ENCODE assay signal across 8 cellular contexts in the genomic region with DNA sequence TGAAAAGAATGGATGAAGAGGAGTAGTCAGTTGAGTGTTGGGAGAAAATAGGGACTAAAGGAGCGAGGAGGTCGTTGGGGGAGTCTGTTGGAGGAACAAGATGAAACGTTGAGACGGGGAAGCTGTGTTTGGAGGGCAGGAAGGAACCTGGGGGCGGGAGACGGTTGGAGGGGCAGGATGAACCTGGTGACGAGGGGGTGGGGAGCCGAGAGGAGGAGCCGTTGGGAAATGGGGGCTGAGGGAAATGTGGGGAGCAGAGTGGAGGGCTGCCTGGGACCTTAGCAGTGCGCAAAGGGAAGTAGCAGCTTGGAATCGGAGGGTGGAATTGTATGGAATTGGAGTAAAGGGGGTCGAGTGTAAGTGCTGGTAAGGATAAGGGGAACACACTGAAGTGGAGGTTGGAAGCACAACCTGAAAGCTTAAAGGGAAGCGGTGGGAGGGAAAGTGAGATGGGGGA. TPM values are rescaled to one million over a fixed set of nuclear protein-coding genes. Genes with fewer than 3 reads are reported as not detected.
A peak's percentile ranks its signal among the peaks of the same experiment; 100 is the strongest.
DNase-seq lines count a peak whose midpoint lies in the region; ATAC-seq, FAIRE-seq and TF ChIP-seq lines count a peak whose summit lies in the region.

No MANE protein-coding gene starts in this region.

- no peak for ATAC-seq in CD4-positive, CD25-positive, alpha-beta regulatory T cell (ENCODE audit: low read depth in 2 of 2)
- ATAC-seq in HepG2 (peak; percentile 51), HG02798 (IDR thresholded peaks at IDR 0.05; ENCODE audit: poor library complexity, unreplicated experiment) (no peak), HG03354 (IDR thresholded peaks at IDR 0.05; ENCODE audit: poor library complexity, severe bottlenecking, unreplicated experiment) (no peak)

- no peak overlapping the region for H2AFZ ChIP-seq in HepG2 (ENCODE audit: low read length)

- peak overlapping the region; percentile 73 for H3K4me2 ChIP-seq in HepG2 (ENCODE audit: low read depth, low read length)

- no TSS peak for BruUV-seq in HepG2 (replicated peaks; lab: Mats Ljungman, UMichigan)

- WGBS in HepG2 (ENCODE audit: low lambda C conversion rate), result 1% methylated on average over 13 of the region's 13 CpGs

- no peaks in the 10 kb centered on the region for H3K27me3 ChIP-seq in CD4-positive, CD25-positive, alpha-beta regulatory T cell (ENCODE audit: control insufficient read depth, insufficient read depth, low read length)
- no peaks in the 10 kb centered on the region for H3K27me3 ChIP-seq in colonic mucosa
- H3K27me3 ChIP-seq in HepG2 (ENCODE audit: control insufficient read depth in 1 of 2, insufficient read depth in 2 of 2, low read length in 2 of 2), result no peaks in the 10 kb centered on the region; a peak in 1 of 5 replicates

- H3K9ac ChIP-seq in colonic mucosa (ENCODE audit: low read depth in 2 of 2, low read length in 2 of 2) (peak overlapping the region; percentile 97 to 99), HepG2 (ENCODE audit: insufficient read depth, low read depth, low read length) (peak overlapping the region; percentile 90)

- peak overlapping the region; percentile 87 for H3K27ac ChIP-seq in CD4-positive, CD25-positive, alpha-beta regulatory T cell (ENCODE audit: insufficient read depth, low read length, poor library complexity, severe bottlenecking)
- peak overlapping the region; percentile 63 for H3K27ac ChIP-seq in colonic mucosa
- H3K27ac ChIP-seq in HepG2 (ENCODE audit: extremely low read length, insufficient read depth, low read length), result peak overlapping the region; percentile 82

- in situ Hi-C loops in HepG2 (cut with HindIII; ENCODE audit: extremely low pct_ligation_motif_present, low pct_unique_long_range_greater_than_20kb), result no loop called here

- peak overlapping the region; percentile 97 to 99 (median 98) for H3K27ac Mint-ChIP-seq in CD4-positive, CD25-positive, alpha-beta regulatory T cell

- peak in 2 of 3 donors; percentile 12 to 41 for DNase-seq in CD4-positive, CD25-positive, alpha-beta regulatory T cell
- DNase-seq in HT-29 (ENCODE audit: low spot score), result peak; percentile 41
- peak; percentile 16 for DNase-seq in T-helper 22 cell (ENCODE audit: low read depth)
- DNase-seq in colonic mucosa, result peak; percentile 51
- no peak for DNase-seq in HepG2 (ENCODE audit: low spot score)
- peak; percentile 23 to 26 for DNase-seq in stimulated activated CD8-positive, alpha-beta memory T cell treated with anti-CD3 and anti-CD28 coated beads, Interleukin-2, amount 100 ng/mL, for 48 hours (ENCODE audit: low read depth in 2 of 2)

- H3K27me3 Mint-ChIP-seq in CD4-positive, CD25-positive, alpha-beta regulatory T cell, result peaks cover 3% of the 10 kb centered on the region

- no peak for FAIRE-seq in HepG2 (lab: Jason Lieb, UNC)

- H3K36me3 Mint-ChIP-seq in CD4-positive, CD25-positive, alpha-beta regulatory T cell, result peaks cover 15% of the 10 kb centered on the region

- intact Hi-C loops in colonic mucosa (cut with DNase I) (loop anchor here (5.0 kb wide), 1 partner anchor 103 kb away; a partner anchor contains a TSS), HepG2 (cut with micrococcal nuclease; ENCODE audit: unreplicated experiment) (loop anchor here (5.0 kb wide), 1 partner anchor 268 kb away; a partner anchor contains a TSS)

- TF ChIP-seq CTCF in colonic mucosa (IDR thresholded peaks at IDR 0.05) (no peak), HepG2 (CRISPR knock-in tag; IDR thresholded peaks at IDR 0.05) (no peak)

- H3K4me1 ChIP-seq in CD4-positive, CD25-positive, alpha-beta regulatory T cell (ENCODE audit: control insufficient read depth, insufficient read depth, low read length, poor library complexity, severe bottlenecking), result peaks cover 45% of the 10 kb centered on the region
- peaks cover 5% of the 10 kb centered on the region for H3K4me1 ChIP-seq in colonic mucosa
- peaks cover 43% of the 10 kb centered on the region for H3K4me1 ChIP-seq in HepG2 (ENCODE audit: insufficient read depth, low read length)

- POLR2A ChIA-PET in HepG2 (lab: Yijun Ruan, JAX), result interaction anchor here (0.5 to 3.3 kb wide), 21 partner anchors 12 to 513 kb away, joined by 3 to 18 read pairs (median 4); a partner anchor contains a TSS

- CTCF ChIA-PET in HepG2 (lab: Yijun Ruan, JAX; ENCODE audit: low intra/inter-chr PET ratio, low total read pairs), result no interaction called here

- peaks cover 9% of the 10 kb centered on the region for H4K20me1 ChIP-seq in HepG2 (ENCODE audit: insufficient read depth, low read length)

- peaks cover 57% of the 10 kb centered on the region for H3K79me2 ChIP-seq in HepG2 (ENCODE audit: insufficient read depth, low read length)

- no peaks in the 10 kb centered on the region for H3K9me3 ChIP-seq in CD4-positive, CD25-positive, alpha-beta regulatory T cell (ENCODE audit: control insufficient read depth in 2 of 2, low read length in 2 of 2)
- no peaks in the 10 kb centered on the region for H3K9me3 ChIP-seq in colonic mucosa
- peaks cover 11% of the 10 kb centered on the region for H3K9me3 ChIP-seq in HepG2 (ENCODE audit: low read length)

- TF ChIP-seq RAD21 in HepG2 (CRISPR knock-in tag; IDR thresholded peaks at IDR 0.05), result no peak

- TF ChIP-seq POLR2A in HepG2 (IDR thresholded peaks at IDR 0.05; ENCODE audit: insufficient read depth in 1 of 2, low read depth in 2 of 2, low read length in 2 of 2), result no peak

- H3K36me3 ChIP-seq in CD4-positive, CD25-positive, alpha-beta regulatory T cell (ENCODE audit: control insufficient read depth, insufficient read depth, low read length), result peaks cover 10% of the 10 kb centered on the region
- H3K36me3 ChIP-seq in colonic mucosa (no peaks in the 10 kb centered on the region), HepG2 (replicated peaks in 1 of 2; ENCODE audit: control insufficient read depth in 1 of 2, insufficient read depth in 2 of 2, low read length in 2 of 2) (peaks cover 0 to 13% of the 10 kb centered on the region in 2 experiments; a peak in 2 of 5 replicates)

- peak overlapping the region; percentile 99 to 100 (median 99) for H3K4me3 Mint-ChIP-seq in CD4-positive, CD25-positive, alpha-beta regulatory T cell

- TF ChIP-seq EP300 in HepG2 (IDR thresholded peaks at IDR 0.05; ENCODE audit: low read depth in 2 of 2, low read length in 2 of 2) (no peak), HepG2 (CRISPR knock-in tag; IDR thresholded peaks at IDR 0.05; ENCODE audit: borderline replicate concordance) (no peak)

- H3K4me1 Mint-ChIP-seq in CD4-positive, CD25-positive, alpha-beta regulatory T cell, result peaks cover 32 to 65% (median 47%) of the 10 kb centered on the region in 4 donors

- no peaks in the 10 kb centered on the region for H3K9me3 Mint-ChIP-seq in CD4-positive, CD25-positive, alpha-beta regulatory T cell

- peak overlapping the region; percentile 98 for H3K4me3 ChIP-seq in CD4-positive, CD25-positive, alpha-beta regulatory T cell (ENCODE audit: low read depth, low read length)
- H3K4me3 ChIP-seq in colonic mucosa (peak overlapping the region; percentile 81), HepG2 (replicated peaks in 1 of 3; ENCODE audit: insufficient read depth in 1 of 3, low read depth in 2 of 3, low read length in 3 of 3) (peak overlapping the region; percentile 71 to 85 (median 80))

TF ChIP-seq in HepG2, 621 proteins besides CTCF, POLR2A, EP300 and RAD21 (continues in another document):
- TF ChIP-seq, protein P1, sequence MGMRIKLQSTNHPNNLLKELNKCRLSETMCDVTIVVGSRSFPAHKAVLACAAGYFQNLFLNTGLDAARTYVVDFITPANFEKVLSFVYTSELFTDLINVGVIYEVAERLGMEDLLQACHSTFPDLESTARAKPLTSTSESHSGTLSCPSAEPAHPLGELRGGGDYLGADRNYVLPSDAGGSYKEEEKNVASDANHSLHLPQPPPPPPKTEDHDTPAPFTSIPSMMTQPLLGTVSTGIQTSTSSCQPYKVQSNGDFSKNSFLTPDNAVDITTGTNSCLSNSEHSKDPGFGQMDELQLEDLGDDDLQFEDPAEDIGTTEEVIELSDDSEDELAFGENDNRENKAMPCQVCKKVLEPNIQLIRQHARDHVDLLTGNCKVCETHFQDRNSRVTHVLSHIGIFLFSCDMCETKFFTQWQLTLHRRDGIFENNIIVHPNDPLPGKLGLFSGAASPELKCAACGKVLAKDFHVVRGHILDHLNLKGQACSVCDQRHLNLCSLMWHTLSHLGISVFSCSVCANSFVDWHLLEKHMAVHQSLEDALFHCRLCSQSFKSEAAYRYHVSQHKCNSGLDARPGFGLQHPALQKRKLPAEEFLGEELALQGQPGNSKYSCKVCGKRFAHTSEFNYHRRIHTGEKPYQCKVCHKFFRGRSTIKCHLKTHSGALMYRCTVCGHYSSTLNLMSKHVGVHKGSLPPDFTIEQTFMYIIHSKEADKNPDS (CRISPR knock-in tag; IDR thresholded peaks at IDR 0.05), result no peak
- TF ChIP-seq ATRX (CRISPR knock-in tag; IDR thresholded peaks at IDR 0.05; ENCODE audit: borderline replicate concordance), result no peak
- TF ChIP-seq ZNF253 (CRISPR knock-in tag; IDR thresholded peaks at IDR 0.05; ENCODE audit: borderline replicate concordance), result no peak

RNA-seq across cellular contexts. Expression of a gene that starts 0.6 kb away (rescaled TPM):
- 53.0 TPM for total RNA-seq in CD4-positive, CD25-positive, alpha-beta regulatory T cell
- 10 to 100 TPM; 63.5 to 80.5 (median 77.7) TPM for polyA plus RNA-seq in CD4-positive, CD25-positive, alpha-beta regulatory T cell
- total RNA-seq in HT-29 (2014; rRNA removed; shearing (Covaris generic)), result 18.4 and 19.2 TPM in 2 replicates
- total RNA-seq in colonic mucosa (10 to 100 TPM; 26.5 to 33.4 TPM), HepG2 (2016; rRNA removed; fragmentation: Illumina TruSeq; extraction: Trizol) (53.9 and 75.1 TPM in 2 replicates)
- total RNA-seq in HepG2 (2016; cell fraction: cytosol; rRNA removed; fragmentation: Illumina TruSeq; extraction: Trizol; ENCODE audit: low read depth), result 9.8 and 10.6 TPM in 2 replicates
- total RNA-seq in HepG2 (2016; cell fraction: insoluble cytoplasmic fraction; rRNA removed; fragmentation: Illumina TruSeq; extraction: Trizol), result 53.0 and 76.9 TPM in 2 replicates
- 20.9 and 22.0 TPM in 2 replicates for total RNA-seq in HepG2 (2016; cell fraction: membrane; rRNA removed; fragmentation: Illumina TruSeq; extraction: Trizol)
- 50.0 and 51.5 TPM in 2 replicates for total RNA-seq in HepG2 (2016; cell fraction: nucleus; rRNA removed; fragmentation: Illumina TruSeq; extraction: Trizol)
- 31.6 and 48.7 TPM in 2 replicates for polyA plus RNA-seq in HepG2 (2011; rRNA removed)
- polyA plus RNA-seq in HepG2 (2011; cell fraction: cytosol; rRNA removed), result 21.4 and 26.3 TPM in 2 replicates
- 15.3 and 16.2 TPM in 2 replicates for polyA plus RNA-seq in HepG2 (2011; cell fraction: nucleus; rRNA removed)
- polyA plus RNA-seq in HepG2 (2012), result 15.0 and 24.0 TPM in 2 replicates
- 1.7 and 1.9 TPM in 2 replicates for polyA plus RNA-seq in HepG2 (2016; cell fraction: cytosol; fragmentation: Illumina TruSeq; extraction: Trizol; ENCODE audit: low read depth)
- 41.8 and 50.5 TPM in 2 replicates for polyA plus RNA-seq in HepG2 (2016; cell fraction: insoluble cytoplasmic fraction; fragmentation: Illumina TruSeq; extraction: Trizol; ENCODE audit: low read depth)
- 6.2 and 6.4 TPM in 2 replicates for polyA plus RNA-seq in HepG2 (2016; cell fraction: membrane; fragmentation: Illumina TruSeq; extraction: Trizol; ENCODE audit: low read depth)
- polyA plus RNA-seq in HepG2 (2016; cell fraction: nucleus; fragmentation: Illumina TruSeq; extraction: Trizol; ENCODE audit: insufficient read depth, low read depth), result 37.1 and 45.5 TPM in 2 replicates
- polyA minus RNA-seq in HepG2 (2011; rRNA and poly(A)+ RNA removed; ENCODE audit: low replicate concordance), result 30.9 and 42.6 TPM in 2 replicates
- polyA minus RNA-seq in HepG2 (2011; cell fraction: cytosol; rRNA and poly(A)+ RNA removed), result 17.9 and 20.3 TPM in 2 replicates
- polyA minus RNA-seq in HepG2 (2011; cell fraction: nucleus; rRNA and poly(A)+ RNA removed), result 88.8 and 102 TPM in 2 replicates
